8 cellular contexts compared by ENCODE assay signal in genomic region chr19:41959056-41960053, GRCh38. TPM values are rescaled to one million over a fixed set of nuclear protein-coding genes. Genes with fewer than 3 reads are reported as not detected.
DNase-seq lines count a peak whose midpoint lies in the region; ATAC-seq and TF ChIP-seq lines count a peak whose summit lies in the region.

Gene RABAC1, minus strand, starts transcription at chr19:41959321. Its CDS starts 29 bp downstream, at chr19:41959292.

- CTCF ChIA-PET in AG04449 (lab: Yijun Ruan, JAX), result interaction anchor here (1.4 to 4.0 kb wide), 7 partner anchors 9 to 100 kb away, joined by 3 to 30 read pairs (median 4); partner anchors contain the start of gene RPS19
- CTCF ChIA-PET in WTC11 (lab: Charles Lee), result interaction anchor here (0.7 to 5.1 kb wide), 23 partner anchors 9 to 1709 kb away, joined by 3 to 26 read pairs (median 5); partner anchors contain the start of gene RPS19

- H3K36me3 Mint-ChIP-seq in WTC11 (no peaks in the 10 kb centered on the region; the same call in 1 of the 2 replicates), immature natural killer cell (no peaks in the 10 kb centered on the region)

- intact Hi-C loops in spleen (cut with DNase I; ENCODE audit: low total_unique reads), result no loop called here

- POLR2A ChIA-PET in AG04449 (lab: Yijun Ruan, JAX) (interaction anchor here (0.5 to 1.9 kb wide), 7 partner anchors 23 to 100 kb away, joined by 3 to 14 read pairs (median 4); partner anchors contain the start of gene RPS19), WTC11 (lab: Charles Lee) (interaction anchor here (0.5 to 2.1 kb wide), 8 partner anchors 34 to 420 kb away, joined by 3 to 8 read pairs (median 3); partner anchors contain the start of genes ATP1A3 and RPS19)

- H3K4me1 ChIP-seq in spleen, result peaks cover 12 to 28% (median 18%) of the 10 kb centered on the region in 6 donors

- H3K4me3 Mint-ChIP-seq in WTC11 (peak within 1 kb of the TSS; percentile 78), immature natural killer cell (peak within 1 kb of the TSS; percentile 86 to 97 (median 92))

- DNase-seq in AG04449 (ENCODE audit: low read depth, low spot score) (peak; percentile 47), NCI-H226 (peak; percentile 90), WTC11 (ENCODE audit: low spot score) (peak; percentile 97), cardiac fibroblast (ENCODE audit: low read depth in 2 of 2) (peak; percentile 90 to 93), immature natural killer cell (peak; percentile 74 to 77 (median 75)), spleen (peak; percentile 97)

- peaks cover 0 to 31% (median 9%) of the 10 kb centered on the region in 6 donors for H3K36me3 ChIP-seq in spleen

- peaks cover 18% of the 10 kb centered on the region for H3K4me1 Mint-ChIP-seq in WTC11
- H3K4me1 Mint-ChIP-seq in immature natural killer cell, result peaks cover 18 to 20% of the 10 kb centered on the region in 2 donors

- H3K4me3 ChIP-seq in AG04449 (ENCODE audit: low read depth, low read length) (peak within 1 kb of the TSS; percentile 98), cardiac fibroblast (replicated peaks in 1 of 2; ENCODE audit: low read depth in 2 of 2, low read length in 2 of 2) (peak within 1 kb of the TSS; percentile 88 to 96), spleen (peak within 1 kb of the TSS; percentile 62 to 98 (median 89))

- H3K9me3 Mint-ChIP-seq in WTC11 (no peaks in the 10 kb centered on the region), immature natural killer cell (no peaks in the 10 kb centered on the region)

- H3K27ac Mint-ChIP-seq in WTC11 (peak within 1 kb of the TSS; percentile 98), immature natural killer cell (peak within 1 kb of the TSS; percentile 84 to 96 (median 92))

- ATAC-seq in GM18873 (IDR thresholded peaks at IDR 0.05; ENCODE audit: low FRiP score, unreplicated experiment), result peak; percentile 68
- peak; percentile 72 for ATAC-seq in HG03159 (IDR thresholded peaks at IDR 0.05; ENCODE audit: unreplicated experiment)
- peak; percentile 85 for ATAC-seq in WTC11

- peak in 2 of 3 donors; percentile 29 to 30 for TF ChIP-seq POLR2A in spleen (IDR thresholded peaks at IDR 0.05)

- H3K27me3 Mint-ChIP-seq in WTC11 (ENCODE audit: low read depth) (no peaks in the 10 kb centered on the region), immature natural killer cell (ENCODE audit: low read depth in 3 of 3) (peaks cover 0 to 5% (median 0%) of the 10 kb centered on the region in 3 donors)

- TF ChIP-seq CTCF in AG04449 (IDR thresholded peaks at IDR 0.05; ENCODE audit: insufficient read depth, low read length, missing control alignments) (peak; percentile 11), WTC11 (IDR thresholded peaks at IDR 0.05) (no peak), cardiac fibroblast (IDR thresholded peaks at IDR 0.05; ENCODE audit: low read depth, low read length) (peak; percentile 27), spleen (IDR thresholded peaks at IDR 0.05 in 8 of 11, conservative IDR thresholded peaks at IDR 0.05 in 3 of 11) (peak in 7 of 11 experiments; percentile 4 to 34 (median 20))

- no peaks in the 10 kb centered on the region for H3K9me3 ChIP-seq in spleen

- H3K27me3 ChIP-seq in spleen (replicated peaks in 1 of 7), result no peaks in the 10 kb centered on the region

- 5 to 10% (median 6%) methylated on average over 19 to 46 of the region's 46 CpGs for WGBS in spleen, 5 donors

- peak within 1 kb of the TSS; percentile 88 to 97 (median 94) for H3K27ac ChIP-seq in spleen

TF ChIP-seq in WTC11, 78 proteins besides CTCF, POLR2A, EP300 and RAD21 (continues in another document):
- 0 out of 2 replicates have a peak, but pooled peaks have one; percentile 14 for TF ChIP-seq E2F5 (CRISPR knock-in tag; IDR thresholded peaks at IDR 0.05)
- peak; percentile 74 for TF ChIP-seq CREM (CRISPR knock-in tag; IDR thresholded peaks at IDR 0.05)
- TF ChIP-seq FOXK1 (CRISPR knock-in tag; IDR thresholded peaks at IDR 0.05), result peak; percentile 79
- TF ChIP-seq IRF1 (CRISPR knock-in tag; IDR thresholded peaks at IDR 0.05), result no peak
- TF ChIP-seq GTF2I (CRISPR knock-in tag; conservative IDR thresholded peaks at IDR 0.05), result peak; percentile 82; the same call in 1 of the 2 replicates
- TF ChIP-seq ELF4 (CRISPR knock-in tag; IDR thresholded peaks at IDR 0.05; ENCODE audit: low read depth), result 0 out of 2 replicates have a peak, but pooled peaks have one; percentile 50
- TF ChIP-seq USF1 (CRISPR knock-in tag; IDR thresholded peaks at IDR 0.05), result 0 out of 2 replicates have a peak, but pooled peaks have one; percentile 28
- TF ChIP-seq MLX (CRISPR knock-in tag; IDR thresholded peaks at IDR 0.05), result no peak
- TF ChIP-seq TCF7 (CRISPR knock-in tag; IDR thresholded peaks at IDR 0.05; ENCODE audit: low read depth), result no peak
- TF ChIP-seq MYBL2 (CRISPR knock-in tag; IDR thresholded peaks at IDR 0.05), result 0 out of 2 replicates have a peak, but pooled peaks have one; percentile 27
- TF ChIP-seq ETV6 (CRISPR knock-in tag; IDR thresholded peaks at IDR 0.05), result no peak
- TF ChIP-seq ATF1 (CRISPR knock-in tag; IDR thresholded peaks at IDR 0.05), result no peak
- TF ChIP-seq PREB (CRISPR knock-in tag; IDR thresholded peaks at IDR 0.05; ENCODE audit: borderline replicate concordance), result no peak
- peak; percentile 74; the same call in 1 of the 2 replicates for TF ChIP-seq ZNF121 (CRISPR knock-in tag; IDR thresholded peaks at IDR 0.05)
- peak; percentile 48; the same call in 1 of the 2 replicates for TF ChIP-seq TEAD1 (CRISPR knock-in tag; IDR thresholded peaks at IDR 0.05)
- TF ChIP-seq USF2 (CRISPR knock-in tag; IDR thresholded peaks at IDR 0.05), result peak; percentile 59
- no peak for TF ChIP-seq JUN (CRISPR knock-in tag; IDR thresholded peaks at IDR 0.05)
- no peak for TF ChIP-seq RELA (CRISPR knock-in tag; IDR thresholded peaks at IDR 0.05; ENCODE audit: borderline replicate concordance)
- TF ChIP-seq MAX (CRISPR knock-in tag; IDR thresholded peaks at IDR 0.05), result peak; percentile 46; the same call in 1 of the 2 replicates
- no peak for TF ChIP-seq SOX15 (CRISPR knock-in tag; IDR thresholded peaks at IDR 0.05)
- TF ChIP-seq SP1 (CRISPR knock-in tag; conservative IDR thresholded peaks at IDR 0.05), result peak; percentile 97

RNA-seq across cellular contexts. Expression of gene RABAC1, which starts in this region (rescaled TPM):
- total RNA-seq in WTC11 (2021) (159 to 184 TPM (median 159 TPM) in 3 replicates), spleen (100 to 1,000 TPM in 5 of 7 donors, 10 to 100 TPM in 2; 85.6 to 154 (median 123) TPM)
- polyA plus RNA-seq in immature natural killer cell (100 to 1,000 TPM; 263 to 375 (median 373) TPM), spleen (100 to 1,000 TPM; 110 to 165 (median 145) TPM)

Comparison
In these comparisons a context has a peak if more than half of its experiments do, and no peak if none do; other contexts are left out.
1. Peak in every context shown above with its lines: DNase-seq, ATAC-seq, H3K4me3 ChIP-seq and H3K27ac ChIP-seq.
2. DNase-seq: peak in every context shown above with its lines; median percentile 97 in WTC11; 97 in spleen; 92 in cardiac fibroblast; 90 in NCI-H226; 75 in immature natural killer cell; 47 in AG04449.